ENCODE assay signal across 1 cellular context in the genomic region with DNA sequence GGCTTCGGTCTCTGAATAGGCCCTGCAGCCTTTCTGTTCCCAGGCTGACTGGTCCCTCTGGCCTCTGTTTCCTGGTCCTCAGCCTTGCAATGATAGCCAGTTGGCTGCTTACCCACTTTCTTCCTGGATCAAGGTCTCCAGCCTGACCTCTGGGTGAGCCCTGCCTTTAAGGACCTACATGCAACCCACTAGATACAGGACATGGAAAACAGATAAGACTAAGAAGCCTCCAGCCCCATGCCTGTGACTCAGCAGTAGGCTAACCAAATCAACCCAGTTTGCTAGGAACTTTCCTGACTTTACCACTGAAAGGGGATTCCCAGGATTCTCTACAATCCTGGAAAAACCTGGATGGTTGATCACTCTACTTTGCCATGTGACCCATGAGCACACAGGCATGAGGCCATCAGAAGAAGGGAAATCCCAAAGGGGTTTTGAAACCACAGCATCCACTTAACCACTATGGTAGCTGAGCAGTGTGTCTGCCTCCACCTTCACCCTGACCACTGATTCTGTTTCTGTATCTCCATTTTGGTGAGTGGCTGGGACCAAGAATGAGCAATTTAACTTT.
TF ChIP-seq lines count a peak whose summit lies in the region.

No MANE protein-coding gene starts in this region.

TF ChIP-seq in K562, 482 proteins besides CTCF, POLR2A, EP300 and RAD21 (continued from another document):
- TF ChIP-seq, protein P1, sequence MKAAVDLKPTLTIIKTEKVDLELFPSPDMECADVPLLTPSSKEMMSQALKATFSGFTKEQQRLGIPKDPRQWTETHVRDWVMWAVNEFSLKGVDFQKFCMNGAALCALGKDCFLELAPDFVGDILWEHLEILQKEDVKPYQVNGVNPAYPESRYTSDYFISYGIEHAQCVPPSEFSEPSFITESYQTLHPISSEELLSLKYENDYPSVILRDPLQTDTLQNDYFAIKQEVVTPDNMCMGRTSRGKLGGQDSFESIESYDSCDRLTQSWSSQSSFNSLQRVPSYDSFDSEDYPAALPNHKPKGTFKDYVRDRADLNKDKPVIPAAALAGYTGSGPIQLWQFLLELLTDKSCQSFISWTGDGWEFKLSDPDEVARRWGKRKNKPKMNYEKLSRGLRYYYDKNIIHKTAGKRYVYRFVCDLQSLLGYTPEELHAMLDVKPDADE (conservative IDR thresholded peaks at IDR 0.05; ENCODE audit: control insufficient read depth, low read depth, low read length): no peak
- TF ChIP-seq RBM14 (IDR thresholded peaks at IDR 0.05; ENCODE audit: borderline replicate concordance, insufficient read depth, low read depth, low read length): no peak
- TF ChIP-seq ZNF134 (CRISPR knock-in tag; conservative IDR thresholded peaks at IDR 0.05): 0 out of 2 replicates have a peak, but pooled peaks have one; percentile 52
- peak; percentile 42; the same call in 1 of the 2 replicates for TF ChIP-seq MYC (IDR thresholded peaks at IDR 0.05; ENCODE audit: low read depth, low read length)
- TF ChIP-seq MYC (CRISPR knock-in tag; IDR thresholded peaks at IDR 0.05; ENCODE audit: borderline replicate concordance, low read depth): no peak
- peak; percentile 59; the same call in 1 of the 2 replicates for TF ChIP-seq NFATC3 (IDR thresholded peaks at IDR 0.05)
- TF ChIP-seq, protein P2, sequence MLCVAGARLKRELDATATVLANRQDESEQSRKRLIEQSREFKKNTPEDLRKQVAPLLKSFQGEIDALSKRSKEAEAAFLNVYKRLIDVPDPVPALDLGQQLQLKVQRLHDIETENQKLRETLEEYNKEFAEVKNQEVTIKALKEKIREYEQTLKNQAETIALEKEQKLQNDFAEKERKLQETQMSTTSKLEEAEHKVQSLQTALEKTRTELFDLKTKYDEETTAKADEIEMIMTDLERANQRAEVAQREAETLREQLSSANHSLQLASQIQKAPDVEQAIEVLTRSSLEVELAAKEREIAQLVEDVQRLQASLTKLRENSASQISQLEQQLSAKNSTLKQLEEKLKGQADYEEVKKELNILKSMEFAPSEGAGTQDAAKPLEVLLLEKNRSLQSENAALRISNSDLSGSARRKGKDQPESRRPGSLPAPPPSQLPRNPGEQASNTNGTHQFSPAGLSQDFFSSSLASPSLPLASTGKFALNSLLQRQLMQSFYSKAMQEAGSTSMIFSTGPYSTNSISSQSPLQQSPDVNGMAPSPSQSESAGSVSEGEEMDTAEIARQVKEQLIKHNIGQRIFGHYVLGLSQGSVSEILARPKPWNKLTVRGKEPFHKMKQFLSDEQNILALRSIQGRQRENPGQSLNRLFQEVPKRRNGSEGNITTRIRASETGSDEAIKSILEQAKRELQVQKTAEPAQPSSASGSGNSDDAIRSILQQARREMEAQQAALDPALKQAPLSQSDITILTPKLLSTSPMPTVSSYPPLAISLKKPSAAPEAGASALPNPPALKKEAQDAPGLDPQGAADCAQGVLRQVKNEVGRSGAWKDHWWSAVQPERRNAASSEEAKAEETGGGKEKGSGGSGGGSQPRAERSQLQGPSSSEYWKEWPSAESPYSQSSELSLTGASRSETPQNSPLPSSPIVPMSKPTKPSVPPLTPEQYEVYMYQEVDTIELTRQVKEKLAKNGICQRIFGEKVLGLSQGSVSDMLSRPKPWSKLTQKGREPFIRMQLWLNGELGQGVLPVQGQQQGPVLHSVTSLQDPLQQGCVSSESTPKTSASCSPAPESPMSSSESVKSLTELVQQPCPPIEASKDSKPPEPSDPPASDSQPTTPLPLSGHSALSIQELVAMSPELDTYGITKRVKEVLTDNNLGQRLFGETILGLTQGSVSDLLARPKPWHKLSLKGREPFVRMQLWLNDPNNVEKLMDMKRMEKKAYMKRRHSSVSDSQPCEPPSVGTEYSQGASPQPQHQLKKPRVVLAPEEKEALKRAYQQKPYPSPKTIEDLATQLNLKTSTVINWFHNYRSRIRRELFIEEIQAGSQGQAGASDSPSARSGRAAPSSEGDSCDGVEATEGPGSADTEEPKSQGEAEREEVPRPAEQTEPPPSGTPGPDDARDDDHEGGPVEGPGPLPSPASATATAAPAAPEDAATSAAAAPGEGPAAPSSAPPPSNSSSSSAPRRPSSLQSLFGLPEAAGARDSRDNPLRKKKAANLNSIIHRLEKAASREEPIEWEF (CRISPR knock-in tag; IDR thresholded peaks at IDR 0.05): no peak
- 0 out of 2 replicates have a peak, but pooled peaks have one; percentile 38 for TF ChIP-seq RFX7 (CRISPR knock-in tag; IDR thresholded peaks at IDR 0.05)
- TF ChIP-seq FOXP1 (CRISPR knock-in tag; IDR thresholded peaks at IDR 0.05): no peak
- no peak for TF ChIP-seq ZNF282 (CRISPR knock-in tag; IDR thresholded peaks at IDR 0.05)
- TF ChIP-seq ZNF217 (CRISPR knock-in tag; IDR thresholded peaks at IDR 0.05): no peak
- no peak for TF ChIP-seq ILF3 (IDR thresholded peaks at IDR 0.05; ENCODE audit: borderline replicate concordance)
- TF ChIP-seq, protein P3, sequence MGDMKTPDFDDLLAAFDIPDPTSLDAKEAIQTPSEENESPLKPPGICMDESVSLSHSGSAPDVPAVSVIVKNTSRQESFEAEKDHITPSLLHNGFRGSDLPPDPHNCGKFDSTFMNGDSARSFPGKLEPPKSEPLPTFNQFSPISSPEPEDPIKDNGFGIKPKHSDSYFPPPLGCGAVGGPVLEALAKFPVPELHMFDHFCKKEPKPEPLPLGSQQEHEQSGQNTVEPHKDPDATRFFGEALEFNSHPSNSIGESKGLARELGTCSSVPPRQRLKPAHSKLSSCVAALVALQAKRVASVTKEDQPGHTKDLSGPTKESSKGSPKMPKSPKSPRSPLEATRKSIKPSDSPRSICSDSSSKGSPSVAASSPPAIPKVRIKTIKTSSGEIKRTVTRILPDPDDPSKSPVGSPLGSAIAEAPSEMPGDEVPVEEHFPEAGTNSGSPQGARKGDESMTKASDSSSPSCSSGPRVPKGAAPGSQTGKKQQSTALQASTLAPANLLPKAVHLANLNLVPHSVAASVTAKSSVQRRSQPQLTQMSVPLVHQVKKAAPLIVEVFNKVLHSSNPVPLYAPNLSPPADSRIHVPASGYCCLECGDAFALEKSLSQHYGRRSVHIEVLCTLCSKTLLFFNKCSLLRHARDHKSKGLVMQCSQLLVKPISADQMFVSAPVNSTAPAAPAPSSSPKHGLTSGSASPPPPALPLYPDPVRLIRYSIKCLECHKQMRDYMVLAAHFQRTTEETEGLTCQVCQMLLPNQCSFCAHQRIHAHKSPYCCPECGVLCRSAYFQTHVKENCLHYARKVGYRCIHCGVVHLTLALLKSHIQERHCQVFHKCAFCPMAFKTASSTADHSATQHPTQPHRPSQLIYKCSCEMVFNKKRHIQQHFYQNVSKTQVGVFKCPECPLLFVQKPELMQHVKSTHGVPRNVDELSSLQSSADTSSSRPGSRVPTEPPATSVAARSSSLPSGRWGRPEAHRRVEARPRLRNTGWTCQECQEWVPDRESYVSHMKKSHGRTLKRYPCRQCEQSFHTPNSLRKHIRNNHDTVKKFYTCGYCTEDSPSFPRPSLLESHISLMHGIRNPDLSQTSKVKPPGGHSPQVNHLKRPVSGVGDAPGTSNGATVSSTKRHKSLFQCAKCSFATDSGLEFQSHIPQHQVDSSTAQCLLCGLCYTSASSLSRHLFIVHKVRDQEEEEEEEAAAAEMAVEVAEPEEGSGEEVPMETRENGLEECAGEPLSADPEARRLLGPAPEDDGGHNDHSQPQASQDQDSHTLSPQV (IDR thresholded peaks at IDR 0.05): peak; percentile 97
- TF ChIP-seq, protein P4, sequence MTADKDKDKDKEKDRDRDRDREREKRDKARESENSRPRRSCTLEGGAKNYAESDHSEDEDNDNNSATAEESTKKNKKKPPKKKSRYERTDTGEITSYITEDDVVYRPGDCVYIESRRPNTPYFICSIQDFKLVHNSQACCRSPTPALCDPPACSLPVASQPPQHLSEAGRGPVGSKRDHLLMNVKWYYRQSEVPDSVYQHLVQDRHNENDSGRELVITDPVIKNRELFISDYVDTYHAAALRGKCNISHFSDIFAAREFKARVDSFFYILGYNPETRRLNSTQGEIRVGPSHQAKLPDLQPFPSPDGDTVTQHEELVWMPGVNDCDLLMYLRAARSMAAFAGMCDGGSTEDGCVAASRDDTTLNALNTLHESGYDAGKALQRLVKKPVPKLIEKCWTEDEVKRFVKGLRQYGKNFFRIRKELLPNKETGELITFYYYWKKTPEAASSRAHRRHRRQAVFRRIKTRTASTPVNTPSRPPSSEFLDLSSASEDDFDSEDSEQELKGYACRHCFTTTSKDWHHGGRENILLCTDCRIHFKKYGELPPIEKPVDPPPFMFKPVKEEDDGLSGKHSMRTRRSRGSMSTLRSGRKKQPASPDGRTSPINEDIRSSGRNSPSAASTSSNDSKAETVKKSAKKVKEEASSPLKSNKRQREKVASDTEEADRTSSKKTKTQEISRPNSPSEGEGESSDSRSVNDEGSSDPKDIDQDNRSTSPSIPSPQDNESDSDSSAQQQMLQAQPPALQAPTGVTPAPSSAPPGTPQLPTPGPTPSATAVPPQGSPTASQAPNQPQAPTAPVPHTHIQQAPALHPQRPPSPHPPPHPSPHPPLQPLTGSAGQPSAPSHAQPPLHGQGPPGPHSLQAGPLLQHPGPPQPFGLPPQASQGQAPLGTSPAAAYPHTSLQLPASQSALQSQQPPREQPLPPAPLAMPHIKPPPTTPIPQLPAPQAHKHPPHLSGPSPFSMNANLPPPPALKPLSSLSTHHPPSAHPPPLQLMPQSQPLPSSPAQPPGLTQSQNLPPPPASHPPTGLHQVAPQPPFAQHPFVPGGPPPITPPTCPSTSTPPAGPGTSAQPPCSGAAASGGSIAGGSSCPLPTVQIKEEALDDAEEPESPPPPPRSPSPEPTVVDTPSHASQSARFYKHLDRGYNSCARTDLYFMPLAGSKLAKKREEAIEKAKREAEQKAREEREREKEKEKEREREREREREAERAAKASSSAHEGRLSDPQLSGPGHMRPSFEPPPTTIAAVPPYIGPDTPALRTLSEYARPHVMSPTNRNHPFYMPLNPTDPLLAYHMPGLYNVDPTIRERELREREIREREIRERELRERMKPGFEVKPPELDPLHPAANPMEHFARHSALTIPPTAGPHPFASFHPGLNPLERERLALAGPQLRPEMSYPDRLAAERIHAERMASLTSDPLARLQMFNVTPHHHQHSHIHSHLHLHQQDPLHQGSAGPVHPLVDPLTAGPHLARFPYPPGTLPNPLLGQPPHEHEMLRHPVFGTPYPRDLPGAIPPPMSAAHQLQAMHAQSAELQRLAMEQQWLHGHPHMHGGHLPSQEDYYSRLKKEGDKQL (CRISPR knock-in tag; IDR thresholded peaks at IDR 0.05; ENCODE audit: borderline replicate concordance): no peak
- no peak for TF ChIP-seq POLR2AphosphoS2 (IDR thresholded peaks at IDR 0.05; ENCODE audit: low read length)
- TF ChIP-seq XRCC5 (IDR thresholded peaks at IDR 0.05; ENCODE audit: low read depth, low read length): no peak
- no peak for TF ChIP-seq MYBL2 (IDR thresholded peaks at IDR 0.05; ENCODE audit: low read depth)
- no peak for TF ChIP-seq MYBL2 (CRISPR knock-in tag; IDR thresholded peaks at IDR 0.05; ENCODE audit: borderline replicate concordance)
- peak; percentile 77; the same call in 1 of the 2 replicates for TF ChIP-seq ZBTB17 (CRISPR knock-in tag; IDR thresholded peaks at IDR 0.05)
